In the genomic region with DNA sequence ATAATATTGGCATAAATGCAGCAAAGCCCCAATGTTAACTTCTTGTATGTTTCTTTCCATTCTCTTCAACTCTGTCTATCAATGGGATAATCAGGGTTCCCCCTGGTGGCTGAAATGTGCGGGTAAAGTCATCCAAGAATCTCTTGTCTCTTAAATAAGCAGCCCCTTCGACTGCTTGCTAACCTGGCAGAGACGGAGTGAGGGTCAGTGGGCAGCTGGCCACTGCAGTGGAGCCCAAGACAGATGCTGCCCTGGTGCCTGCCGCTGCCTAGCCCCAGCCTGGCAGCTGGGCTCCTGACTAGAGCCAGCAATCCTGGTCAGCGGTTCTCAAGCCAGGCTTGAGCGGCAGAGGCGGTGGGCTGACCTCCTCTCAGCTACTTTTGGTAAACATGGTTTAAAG, we compare ENCODE assay signal across 9 cellular contexts.
A peak's percentile ranks its signal among the peaks of the same experiment; 100 is the strongest.
DNase-seq lines count a peak whose midpoint lies in the region; ATAC-seq, FAIRE-seq and TF ChIP-seq lines count a peak whose summit lies in the region.
"Had no signal": no experiment of that assay in that cellular context is flagged by ENCODE, and none has a peak within 500 bp of the region (broad histone marks: within the 10 kb centered on the region; RNA-seq: fewer than 3 reads in every experiment).

No MANE protein-coding gene starts in this region.

- no peaks in the 10 kb centered on the region for H3K27me3 ChIP-seq in bronchial epithelial cell (ENCODE audit: control insufficient read depth, insufficient read depth, low read length)
- no peaks in the 10 kb centered on the region for H3K27me3 ChIP-seq in kidney epithelial cell (ENCODE audit: control insufficient read depth, insufficient read depth, low read length)

- peak; percentile 81 for DNase-seq in A172 (ENCODE audit: low spot score)
- peak; percentile 48 for DNase-seq in GM12865 (ENCODE audit: low read depth)
- peak; percentile 72 for DNase-seq in LoVo (ENCODE audit: low spot score)
- peak; percentile 32 for DNase-seq in SKM-1 (lab: John Stamatoyannopoulos, UW; ENCODE audit: unreplicated experiment)
- DNase-seq in bronchial epithelial cell (ENCODE audit: low read depth) = peak; percentile 69
- peak; percentile 34 for DNase-seq in kidney epithelial cell (ENCODE audit: low read depth)
- peak; percentile 23 to 39 for DNase-seq in stimulated activated CD4-positive, alpha-beta T cell treated with anti-CD3 and anti-CD28 coated beads, Interleukin-2, amount 100 ng/mL, for 48 hours

- H3K36me3 ChIP-seq in bronchial epithelial cell (ENCODE audit: control insufficient read depth, insufficient read depth, low read length) (no peaks in the 10 kb centered on the region), kidney epithelial cell (ENCODE audit: control insufficient read depth, insufficient read depth, low read length) (no peaks in the 10 kb centered on the region)

- H3K4me3 ChIP-seq in GM12865 (ENCODE audit: low read depth, low read length) (no peak overlapping the region), bronchial epithelial cell (ENCODE audit: low read depth, low read length) (no peak overlapping the region), kidney epithelial cell (ENCODE audit: low read depth, low read length) (no peak overlapping the region)

- no peak for ATAC-seq in GM18873 (IDR thresholded peaks at IDR 0.05; ENCODE audit: low FRiP score, unreplicated experiment)

- TF ChIP-seq CTCF in GM12865 (IDR thresholded peaks at IDR 0.05; ENCODE audit: insufficient read depth, low read depth, low read length, missing control alignments) (peak; percentile 46), bronchial epithelial cell (IDR thresholded peaks at IDR 0.05; ENCODE audit: insufficient read depth, low read length, severe bottlenecking) (peak; percentile 75), kidney epithelial cell (IDR thresholded peaks at IDR 0.05; ENCODE audit: insufficient read depth, low read length, poor library complexity, severe bottlenecking) (peak; percentile 67)

- no peak for FAIRE-seq in bronchial epithelial cell (lab: Jason Lieb, UNC)
- FAIRE-seq: frontal cortex had no signal

Comparison
In these comparisons a context has a peak if more than half of its experiments do, and no peak if none do; other contexts are left out.
1. DNase-seq: peak in every context shown above with its lines; median percentile 81 in A172; 72 in LoVo; 69 in bronchial epithelial cell; 48 in GM12865; 34 in kidney epithelial cell; 32 in SKM-1; 31 in stimulated activated CD4-positive, alpha-beta T cell treated with anti-CD3 and anti-CD28 coated beads, Interleukin-2, amount 100 ng/mL, for 48 hours.